In the genomic region with DNA sequence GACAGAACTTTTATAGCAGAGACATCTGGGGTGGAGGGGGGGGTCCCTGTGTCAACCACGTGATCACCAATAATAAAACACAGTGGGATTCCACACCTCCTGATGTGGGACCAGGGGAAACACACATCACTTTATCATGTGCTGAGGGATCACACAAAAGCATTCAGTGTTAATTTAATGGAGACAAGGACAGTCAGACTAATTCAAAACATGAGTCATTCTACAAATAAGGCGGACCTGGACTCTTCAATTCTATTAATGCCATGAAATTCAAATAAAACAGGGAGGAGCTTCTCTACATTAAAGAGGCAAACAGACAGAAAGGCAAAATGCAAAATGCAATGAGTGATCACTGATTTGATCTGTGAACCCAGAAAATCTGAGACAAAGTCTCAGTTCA, we compare ENCODE assay signal across 18 cellular contexts.
DNase-seq lines count a peak whose midpoint lies in the region; ATAC-seq, FAIRE-seq and TF ChIP-seq lines count a peak whose summit lies in the region.
"Had no signal": no experiment of that assay in that cellular context is flagged by ENCODE, and none has a peak within 500 bp of the region (broad histone marks: within the 10 kb centered on the region; RNA-seq: fewer than 3 reads in every experiment).

No MANE protein-coding gene starts in this region.

- BruUV-seq in A673 (replicated peaks; lab: Mats Ljungman, UMichigan) (no TSS peak), PC-3 (replicated peaks; lab: Mats Ljungman, UMichigan) (no TSS peak)

- no peak overlapping the region for H3K27ac Mint-ChIP-seq in mesothelial cell of epicardium
- H3K27ac Mint-ChIP-seq: GM23338; T-helper 1 cell treated with Interleukin-12 subunit alpha and Interleukin-12 subunit beta and Interleukin-4 antibody, amounts not matched to agents 30 μg/mL and 1 μg/mL, for 36 hours had no signal

- H3F3A ChIP-seq in PC-3 (ENCODE audit: low read length, unreplicated experiment) = no peaks in the 10 kb centered on the region

- POLR2A ChIA-PET in A673 (lab: Charles Lee; ENCODE audit: low non-redundant PET) (no interaction called here), PC-3 (lab: Charles Lee; ENCODE audit: unreplicated experiment) (no interaction called here)

- H3K4me1 Mint-ChIP-seq in mesothelial cell of epicardium = no peaks in the 10 kb centered on the region
- H3K4me1 Mint-ChIP-seq: GM23338 had no signal

- no peaks in the 10 kb centered on the region for H4K20me1 ChIP-seq in PC-3 (ENCODE audit: low read length)

- DNase-seq in A673 (ENCODE audit: low spot score) (peak; percentile 35), LoVo (ENCODE audit: low spot score) (peak; percentile 16), PC-3 (peak; percentile 13), mesothelial cell of epicardium (ENCODE audit: low spot score in 2 of 2, unreplicated experiment in 2 of 2) (no peak), HPDE6-E6E7 (ENCODE audit: extremely low spot score) (no peak), NCI-H446 treated with DMSO at 0.1 percent for 48 hours (lab: John Stamatoyannopoulos, UW) (no peak), SK-N-DZ (ENCODE audit: low spot score) (no peak)
- DNase-seq: GF-D8, Karpas-422, MM.1S, NCI-H1092 treated with DMSO at 0.1 percent for 48 hours, NCI-H1694 treated with DMSO at 0.1 percent for 48 hours, SHP77 treated with DMSO at 0.1 percent for 48 hours had no signal

- H3K36me3 ChIP-seq in A673 (ENCODE audit: insufficient read depth, low read length, poor library complexity, severe bottlenecking) (no peaks in the 10 kb centered on the region), PC-3 (ENCODE audit: low read depth, low read length) (no peaks in the 10 kb centered on the region)

- H3K36me3 Mint-ChIP-seq in mesothelial cell of epicardium = no peaks in the 10 kb centered on the region

- H3K4me3 ChIP-seq in A673 (ENCODE audit: low read depth, low read length, poor library complexity, severe bottlenecking) = no peak overlapping the region
- H3K4me3 ChIP-seq in PC-3 (ENCODE audit: low read length) = no peak overlapping the region
- H3K4me3 ChIP-seq: GM23338 had no signal

- H3K4me2 ChIP-seq in PC-3 (ENCODE audit: low read length) = 0 out of 2 replicates have a peak overlapping the region, but pooled peaks have one; percentile 18
- H3K4me2 ChIP-seq: GM23338 had no signal

- H3K9me3 Mint-ChIP-seq in mesothelial cell of epicardium = no peaks in the 10 kb centered on the region
- H3K9me3 Mint-ChIP-seq: T-helper 1 cell treated with Interleukin-12 subunit alpha and Interleukin-12 subunit beta and Interleukin-4 antibody, amounts not matched to agents 30 μg/mL and 1 μg/mL, for 36 hours had no signal

- CTCF ChIA-PET in A673 (lab: Charles Lee) (no interaction called here), PC-3 (lab: Charles Lee) (no interaction called here)

- FAIRE-seq in islet of Langerhans (lab: Jason Lieb, UNC) = peak; percentile 76
- FAIRE-seq: GM12891 had no signal

- no peak overlapping the region for H2AFZ ChIP-seq in PC-3 (ENCODE audit: low read length)
- H2AFZ ChIP-seq: GM23338 had no signal

- H3K27ac ChIP-seq in A673 (ENCODE audit: low read depth, low read length, poor library complexity, severe bottlenecking) (no peak overlapping the region), PC-3 (ENCODE audit: low read length) (no peak overlapping the region)
- H3K27ac ChIP-seq: C4-2B had no signal

- H3K9me2 ChIP-seq in PC-3 (replicated peaks; ENCODE audit: low read length) = no peaks in the 10 kb centered on the region

- ATAC-seq in PC-3 = peak; percentile 76
- ATAC-seq: GM23338 had no signal

- H3K9me3 ChIP-seq in A673 (ENCODE audit: low read depth, low read length, poor library complexity, severe bottlenecking) (no peaks in the 10 kb centered on the region), PC-3 (ENCODE audit: low read length) (no peaks in the 10 kb centered on the region)

- intact Hi-C loops in A673 (cut with micrococcal nuclease; ENCODE audit: unreplicated experiment) = no loop called here
- intact Hi-C loops in PC-3 (cut with micrococcal nuclease) = no loop called here

- no peak overlapping the region for H3K9ac ChIP-seq in PC-3 (ENCODE audit: low read length)

- H3K79me2 ChIP-seq in PC-3 (ENCODE audit: low read length) = no peaks in the 10 kb centered on the region

- no peaks in the 10 kb centered on the region for H3K27me3 ChIP-seq in A673 (replicated peaks; ENCODE audit: insufficient read depth, low read depth, low read length, poor library complexity)
- no peaks in the 10 kb centered on the region for H3K27me3 ChIP-seq in PC-3 (ENCODE audit: low read length)

- H3K4me1 ChIP-seq in A673 (ENCODE audit: insufficient read depth, low read length, poor library complexity, severe bottlenecking) = no peaks in the 10 kb centered on the region
- H3K4me1 ChIP-seq in PC-3 (ENCODE audit: insufficient read depth, low read length) = peaks cover 8% of the 10 kb centered on the region

- TF ChIP-seq CTCF in A673 (conservative IDR thresholded peaks at IDR 0.05; ENCODE audit: low read depth, low read length) (no peak), PC-3 (conservative IDR thresholded peaks at IDR 0.05; ENCODE audit: low read depth, low read length) (no peak), mesothelial cell of epicardium (IDR thresholded peaks at IDR 0.05; ENCODE audit: unreplicated experiment) (no peak)

- no peak overlapping the region for H3K4me3 Mint-ChIP-seq in mesothelial cell of epicardium
- H3K4me3 Mint-ChIP-seq: GM23338; T-helper 1 cell treated with Interleukin-12 subunit alpha and Interleukin-12 subunit beta and Interleukin-4 antibody, amounts not matched to agents 30 μg/mL and 1 μg/mL, for 36 hours had no signal

- peaks cover 26% of the 10 kb centered on the region for H3K27me3 Mint-ChIP-seq in mesothelial cell of epicardium (ENCODE audit: low read depth)

Comparison
In these comparisons a context has a peak if more than half of its experiments do, and no peak if none do; other contexts are left out.
1. DNase-seq: peak in A673 (single experiment), LoVo (single experiment) and PC-3 (single experiment); none in mesothelial cell of epicardium (0 of 2), HPDE6-E6E7 (single experiment), NCI-H446 treated with DMSO at 0.1 percent for 48 hours (single experiment) and SK-N-DZ (single experiment).